ENCODE assay signal across 18 cellular contexts in genomic region chr17:6592193-6592592, GRCh38. TPM values are rescaled to one million over a fixed set of nuclear protein-coding genes. Genes with fewer than 3 reads are reported as not detected.
DNase-seq lines count a peak whose midpoint lies in the region; ATAC-seq, FAIRE-seq and TF ChIP-seq lines count a peak whose summit lies in the region.
"Had no signal": no experiment of that assay in that cellular context is flagged by ENCODE, and none has a peak within 500 bp of the region (broad histone marks: within the 10 kb centered on the region; RNA-seq: fewer than 3 reads in every experiment).

No MANE protein-coding gene starts in this region.

- peaks cover 0 to 2% (median 0%) of the 10 kb centered on the region in 3 donors for H3K4me1 ChIP-seq in gastroesophageal sphincter
- H3K4me1 ChIP-seq in pancreas, result peaks cover 0 to 6% (median 6%) of the 10 kb centered on the region in 3 donors
- no peaks in the 10 kb centered on the region for H3K4me1 ChIP-seq in left ventricle myocardium inferior
- H3K4me1 ChIP-seq: BE2C, prostate gland had no signal

- peaks cover 12 to 97% of the 10 kb centered on the region in 2 donors for H3K36me3 ChIP-seq in gastroesophageal sphincter
- peaks cover 3 to 50% (median 6%) of the 10 kb centered on the region in 3 donors for H3K36me3 ChIP-seq in pancreas
- H3K36me3 ChIP-seq in left ventricle myocardium inferior, result peaks cover 92% of the 10 kb centered on the region

- no peak for FAIRE-seq in pancreas (lab: Jason Lieb, UNC)
- FAIRE-seq: GM12892 had no signal

- H3K9me3 ChIP-seq in gastroesophageal sphincter (no peaks in the 10 kb centered on the region), pancreas (no peaks in the 10 kb centered on the region), left ventricle myocardium inferior (replicated peaks) (no peaks in the 10 kb centered on the region)
- H3K9me3 ChIP-seq: BE2C, prostate gland had no signal

- intact Hi-C loops in pancreas (cut with DNase I), result no loop called here
- intact Hi-C loops in left ventricle myocardium inferior (cut with micrococcal nuclease), result no loop called here

- no peak for TF ChIP-seq EP300 in gastroesophageal sphincter (IDR thresholded peaks at IDR 0.05)

- TF ChIP-seq CTCF in gastroesophageal sphincter (IDR thresholded peaks at IDR 0.05) (no peak), pancreas (IDR thresholded peaks at IDR 0.05) (no peak), left ventricle myocardium inferior (IDR thresholded peaks at IDR 0.05; ENCODE audit: borderline replicate concordance) (no peak), foreskin fibroblast (IDR thresholded peaks at IDR 0.05; ENCODE audit: low read depth, low read length) (no peak)

- H3K27ac ChIP-seq in gastroesophageal sphincter, result peak overlapping the region; percentile 11 to 67 (median 43)
- H3K27ac ChIP-seq in pancreas, result peak overlapping the region in 2 of 4 donors; percentile 10 to 53
- H3K27ac ChIP-seq in left ventricle myocardium inferior (replicated peaks), result no peak overlapping the region

- ATAC-seq in SK-N-SH treated with all-trans-retinoic acid at 6 μM for 48 hours (0 out of 3 replicates have a peak, but pooled peaks have one; percentile 16), gastroesophageal sphincter (no peak), pancreas (peak in 3 of 4 donors; percentile 37 to 87 (median 79)), GM21423 (IDR thresholded peaks at IDR 0.05; ENCODE audit: unreplicated experiment) (no peak)

- H3K4me3 ChIP-seq in gastroesophageal sphincter (no peak overlapping the region), pancreas (no peak overlapping the region), left ventricle myocardium inferior (no peak overlapping the region), foreskin fibroblast (ENCODE audit: low read depth in 1 of 2, low read length in 2 of 2) (no peak overlapping the region)
- H3K4me3 ChIP-seq: prostate gland had no signal

- 90 to 95% methylated on average over 2 to 6 of the region's 6 CpGs for WGBS in gastroesophageal sphincter (ENCODE audit: low coverage in 1 of 2), 2 donors
- 35 to 49% methylated on average over 6 of the region's 6 CpGs for WGBS in pancreas, 2 donors

- H3K27me3 ChIP-seq in gastroesophageal sphincter (no peaks in the 10 kb centered on the region), pancreas (no peaks in the 10 kb centered on the region), left ventricle myocardium inferior (ENCODE audit: low read depth) (no peaks in the 10 kb centered on the region)
- H3K27me3 ChIP-seq: BE2C had no signal

- peak; percentile 54 for DNase-seq in DMS53 treated with DMSO at 0.1 percent for 48 hours (lab: John Stamatoyannopoulos, UW; ENCODE audit: unreplicated experiment)
- no peak for DNase-seq in pancreas
- DNase-seq in SIG-M5 treated with dmso at 0.1 percent for 504 hours (lab: John Stamatoyannopoulos, UW; ENCODE audit: unreplicated experiment), result no peak
- DNase-seq in left ventricle myocardium inferior, result no peak
- no peak for DNase-seq in foreskin fibroblast
- DNase-seq: activated effector memory CD4-positive, alpha-beta T cell treated with anti-CD3 and anti-CD28 coated beads, Interleukin-2, amount 50 U/mL, for 16 hours; BE2C; caudate nucleus; GOT3; NCI-H2081; NCI-H82; SHP77; stimulated activated CD4-positive, alpha-beta T cell treated with anti-CD3 and anti-CD28 coated beads, Interleukin-1b, Interleukin-23, amount 100 ng/mL, for 48 hours had no signal

- no peak for TF ChIP-seq POLR2A in gastroesophageal sphincter (IDR thresholded peaks at IDR 0.05)

TF ChIP-seq in SK-N-SH treated with all-trans-retinoic acid at 6 μM for 48 hours, 23 proteins besides CTCF, POLR2A, EP300 and RAD21:
- TF ChIP-seq GLIS3 (CRISPR knock-in tag; IDR thresholded peaks at IDR 0.05), result no peak
- TF ChIP-seq ZNF70 (CRISPR knock-in tag; IDR thresholded peaks at IDR 0.05), result no peak
- no peak for TF ChIP-seq CSDC2 (CRISPR knock-in tag; IDR thresholded peaks at IDR 0.05)
- TF ChIP-seq TOX (CRISPR knock-in tag; IDR thresholded peaks at IDR 0.05; ENCODE audit: borderline replicate concordance), result no peak
- TF ChIP-seq BACH2 (CRISPR knock-in tag; IDR thresholded peaks at IDR 0.05; ENCODE audit: borderline replicate concordance), result no peak

RNA-seq across cellular contexts. Expression of gene PITPNM3, which starts 35.8 kb away (rescaled TPM):
- 10 to 100 TPM; 23.3 to 87.7 (median 47.8) TPM for total RNA-seq in gastroesophageal sphincter
- total RNA-seq in pancreas, result 1 to 10 TPM in 5 of 6 donors, under 1 TPM in 1; 0.67 to 4.3 (median 2.5) TPM
- 1 to 10 TPM; 1.7 to 5.1 TPM for polyA plus RNA-seq in pancreas
- 0.36 TPM for total RNA-seq in left ventricle myocardium inferior

RNA-seq across cellular contexts. Expression of gene KIAA0753, which starts 48.3 kb away (rescaled TPM):
- total RNA-seq in gastroesophageal sphincter, result 10 to 100 TPM; 33.9 to 58.8 (median 40.2) TPM
- total RNA-seq in pancreas, result 10 to 100 TPM in 1 of 6 donors, 1 to 10 TPM in 5; 4.6 to 10.6 (median 6.0) TPM
- 1 to 10 TPM; 4.4 to 6.4 TPM for polyA plus RNA-seq in pancreas
- 7.0 TPM for total RNA-seq in left ventricle myocardium inferior

RNA-seq across cellular contexts. Expression of gene TXNDC17, which starts 48.7 kb away (rescaled TPM):
- 10 to 100 TPM; 41.2 to 85.8 (median 68.2) TPM for total RNA-seq in gastroesophageal sphincter
- total RNA-seq in pancreas, result 10 to 100 TPM; 24.6 to 37.4 (median 31.5) TPM
- polyA plus RNA-seq in pancreas, result 10 to 100 TPM; 77.7 to 81.1 TPM
- 53.2 TPM for total RNA-seq in left ventricle myocardium inferior

RNA-seq across cellular contexts. Expression of gene MED31, which starts 59.2 kb away (rescaled TPM):
- total RNA-seq in gastroesophageal sphincter (10 to 100 TPM in 1 of 4 donors, 1 to 10 TPM in 3; 1.9 to 12.0 (median 7.8) TPM), pancreas (1 to 10 TPM; 2.2 to 7.5 (median 5.6) TPM), left ventricle myocardium inferior (14.1 TPM)
- 10 to 100 TPM in 1 of 2 donors, 1 to 10 TPM in 1; 7.0 to 14.5 TPM for polyA plus RNA-seq in pancreas

RNA-seq across cellular contexts. Expression of gene C17orf100, which starts 59.4 kb away (rescaled TPM):
- 1 to 10 TPM in 2 of 4 donors, not detected in 2; 1.4 to 2.1 TPM for total RNA-seq in gastroesophageal sphincter
- total RNA-seq in pancreas, result 1 to 10 TPM in 5 of 6 donors, under 1 TPM in 1; 0.91 to 2.7 (median 2.2) TPM
- polyA plus RNA-seq in pancreas, result 1 to 10 TPM; 3.3 to 5.8 TPM
- total RNA-seq in left ventricle myocardium inferior, result 0.69 TPM

Comparison
In these comparisons a context has a peak if more than half of its experiments do, and no peak if none do; other contexts are left out.
1. ATAC-seq: peak in SK-N-SH treated with all-trans-retinoic acid at 6 μM for 48 hours (single experiment) and pancreas (3 of 4); none in gastroesophageal sphincter (single experiment) and GM21423 (single experiment).
2. RNA of gene PITPNM3, which starts 35.8 kb away (total RNA-seq): 23.3 to 87.7 TPM in gastroesophageal sphincter; 0.67 to 4.3 TPM in pancreas and 0.36 TPM in left ventricle myocardium inferior (single experiment); every median in the first group is over 4 times any median in the second.